In genomic region chr1:220135755-220136154, GRCh38 we compare ENCODE assay signal across 16 cellular contexts. TPM values are rescaled to one million over a fixed set of nuclear protein-coding genes. Genes with fewer than 3 reads are reported as not detected.
DNase-seq lines count a peak whose midpoint lies in the region; ATAC-seq and TF ChIP-seq lines count a peak whose summit lies in the region.
"Had no signal": no experiment of that assay in that cellular context is flagged by ENCODE, and none has a peak within 500 bp of the region (broad histone marks: within the 10 kb centered on the region; RNA-seq: fewer than 3 reads in every experiment).

No MANE protein-coding gene starts in this region.

- no peak overlapping the region for H4K5ac ChIP-seq in H9 (ENCODE audit: insufficient read length, low read depth, low read length)

- H3K18ac ChIP-seq in H9 (ENCODE audit: insufficient read length, low read depth, low read length) = no peak overlapping the region

- no peak overlapping the region for H3T11ph ChIP-seq in H9 (ENCODE audit: low read length)

- H2AFZ ChIP-seq in H9 (ENCODE audit: low read length) = no peak overlapping the region

- no peak overlapping the region for H2BK20ac ChIP-seq in H9 (ENCODE audit: low read depth, low read length, poor library complexity, severe bottlenecking)

- peaks cover 15% of the 10 kb centered on the region for H3K4me1 Mint-ChIP-seq in activated T-cell treated with anti-CD3 and anti-CD28 coated beads, Interleukin-2, amount 50 U/mL, for 24 hours (ENCODE audit: low read depth)
- H3K4me1 Mint-ChIP-seq in H9 (0 out of 4 replicates have a peak, but pooled peaks cover 2% of the 10 kb centered on the region in 2 experiments), WTC11 (no peaks in the 10 kb centered on the region), mesothelial cell of epicardium (no peaks in the 10 kb centered on the region)

- POLR2A ChIA-PET in WTC11 (lab: Charles Lee) = no interaction called here

- no peak overlapping the region for H2BK12ac ChIP-seq in H9 (ENCODE audit: insufficient read length, low read depth, low read length)

- no peaks in the 10 kb centered on the region for H3K23me2 ChIP-seq in H9 (ENCODE audit: insufficient read length, low read depth, low read length, poor library complexity, severe bottlenecking)

- no peak overlapping the region for H4K8ac ChIP-seq in H9 (replicated peaks; ENCODE audit: insufficient read length, low read depth, low read length)

- TF ChIP-seq CTCF in H9 (conservative IDR thresholded peaks at IDR 0.05) (no peak), WTC11 (IDR thresholded peaks at IDR 0.05) (no peak), mesothelial cell of epicardium (IDR thresholded peaks at IDR 0.05; ENCODE audit: unreplicated experiment) (no peak)

- no peak overlapping the region for H3K56ac ChIP-seq in H9 (ENCODE audit: insufficient read length, low read depth, low read length)

- H3K79me1 ChIP-seq in H9 (ENCODE audit: insufficient read depth, low read depth, low read length, poor library complexity, severe bottlenecking) = no peaks in the 10 kb centered on the region

- no peaks in the 10 kb centered on the region for H3K9me3 Mint-ChIP-seq in activated T-cell treated with anti-CD3 and anti-CD28 coated beads, Interleukin-2, amount 50 U/mL, for 24 hours
- no peaks in the 10 kb centered on the region for H3K9me3 Mint-ChIP-seq in H9
- H3K9me3 Mint-ChIP-seq in WTC11 = no peaks in the 10 kb centered on the region
- no peaks in the 10 kb centered on the region for H3K9me3 Mint-ChIP-seq in mesothelial cell of epicardium

- H4K20me1 ChIP-seq in H9 (ENCODE audit: control insufficient read depth, insufficient read depth, insufficient read length) = no peaks in the 10 kb centered on the region

- no peak overlapping the region for H3K23ac ChIP-seq in H9 (ENCODE audit: insufficient read length, low read depth, low read length)

- H3K14ac ChIP-seq in H9 (ENCODE audit: insufficient read depth, low read length) = no peak overlapping the region

- no peaks in the 10 kb centered on the region for H3K27me3 ChIP-seq in H9 (ENCODE audit: insufficient read depth, low read length)

- no peak overlapping the region for H3K4me2 ChIP-seq in H9 (ENCODE audit: insufficient read depth, insufficient read length, low read length)
- H3K4me2 ChIP-seq: KMS-11 had no signal

- no peaks in the 10 kb centered on the region for H3K27me3 Mint-ChIP-seq in activated T-cell treated with anti-CD3 and anti-CD28 coated beads, Interleukin-2, amount 50 U/mL, for 24 hours
- H3K27me3 Mint-ChIP-seq in H9 (ENCODE audit: low read depth) (no peaks in the 10 kb centered on the region), WTC11 (ENCODE audit: low read depth) (no peaks in the 10 kb centered on the region), mesothelial cell of epicardium (ENCODE audit: low read depth) (no peaks in the 10 kb centered on the region)

- no peak overlapping the region for H3K27ac ChIP-seq in H9 (ENCODE audit: insufficient read length, low read depth, low read length)
- H3K27ac ChIP-seq: KMS-11, RWPE1 had no signal

- H3K4me3 Mint-ChIP-seq in activated T-cell treated with anti-CD3 and anti-CD28 coated beads, Interleukin-2, amount 50 U/mL, for 24 hours = no peak overlapping the region
- H3K4me3 Mint-ChIP-seq in H9 (no peak overlapping the region), WTC11 (no peak overlapping the region), mesothelial cell of epicardium (no peak overlapping the region)

- H2BK120ac ChIP-seq in H9 (ENCODE audit: low read depth, low read length, poor library complexity, severe bottlenecking) = no peak overlapping the region

- no peak overlapping the region for H2BK5ac ChIP-seq in H9 (ENCODE audit: insufficient read length, low read length)

- H3K4ac ChIP-seq in H9 (ENCODE audit: low read depth, low read length) = no peak overlapping the region

- no peaks in the 10 kb centered on the region for H3K9me3 ChIP-seq in H9 (ENCODE audit: control insufficient read depth, low read depth, low read length)

- intact Hi-C loops in left colon (cut with DNase I, micrococcal nuclease) = no loop called here

- peaks cover 80% of the 10 kb centered on the region for H3K36me3 Mint-ChIP-seq in activated T-cell treated with anti-CD3 and anti-CD28 coated beads, Interleukin-2, amount 50 U/mL, for 24 hours (ENCODE audit: low read depth)
- H3K36me3 Mint-ChIP-seq in H9 (ENCODE audit: insufficient read depth in 1 of 3, low read depth in 3 of 3) (peaks cover 21 to 69% (median 58%) of the 10 kb centered on the region in 3 experiments; a peak in 6 of 7 replicates), WTC11 (peaks cover 59% of the 10 kb centered on the region), mesothelial cell of epicardium (peaks cover 41% of the 10 kb centered on the region)

- H3K4me1 ChIP-seq in H9 (ENCODE audit: insufficient read depth, low read length) = no peaks in the 10 kb centered on the region

- WGBS in H9 (ENCODE audit: extremely low coverage, insufficient read length, low lambda C conversion rate) = no CpG with 5 or more reads among the region's 2 CpGs

- peak overlapping the region; percentile 37 for H3K27ac Mint-ChIP-seq in activated T-cell treated with anti-CD3 and anti-CD28 coated beads, Interleukin-2, amount 50 U/mL, for 24 hours
- H3K27ac Mint-ChIP-seq in H9 (peak overlapping the region in 2 of 3 experiments; percentile 3 to 40; a peak in 1 of 7 replicates), WTC11 (peak overlapping the region; percentile 22; the same call in 1 of the 2 replicates), mesothelial cell of epicardium (peak overlapping the region; percentile 43)

- no peak overlapping the region for H4K91ac ChIP-seq in H9 (ENCODE audit: insufficient read length, low read depth, low read length)

- no peak overlapping the region for H3K9ac ChIP-seq in H9 (ENCODE audit: extremely low read depth, insufficient read length, low read length)
- H3K9ac ChIP-seq: KMS-11 had no signal

- ATAC-seq in WTC11 (no peak), left colon (no peak)
- ATAC-seq: PC-3 had no signal

- DNase-seq in activated T-cell treated with anti-CD3 and anti-CD28 coated beads, Interleukin-2, amount 50 U/mL, for 24 hours = no peak
- no peak for DNase-seq in activated T-cell treated with anti-CD3 and anti-CD28 coated beads, Interleukin-2, amount 50 U/mL, for 48 hours
- no peak for DNase-seq in H9
- no peak for DNase-seq in WTC11 (ENCODE audit: low spot score)
- DNase-seq in mesothelial cell of epicardium (ENCODE audit: low spot score in 2 of 2, unreplicated experiment in 2 of 2) = no peak
- DNase-seq in left colon = no peak
- DNase-seq in NCI-H1436 treated with DMSO at 0.1 percent for 48 hours (lab: John Stamatoyannopoulos, UW) = no peak
- DNase-seq: EL, H7, NCI-H146, NCI-H2081 treated with DMSO at 0.1 percent for 48 hours, NCI-H510A treated with DMSO at 0.1 percent for 48 hours, NCI-H82, PC-3 had no signal

- no peak overlapping the region for H2AK5ac ChIP-seq in H9 (ENCODE audit: insufficient read length, low read length)

- no peaks in the 10 kb centered on the region for H3K79me2 ChIP-seq in H9 (ENCODE audit: insufficient read depth, low read length)

- CTCF ChIA-PET in WTC11 (lab: Charles Lee) = interaction anchor here (1.1 to 2.1 kb wide), 2 partner anchors 12 to 22 kb away, joined by 3 to 5 read pairs; no protein-coding TSS in a partner anchor

- H2BK15ac ChIP-seq in H9 (ENCODE audit: low read depth, low read length) = no peak overlapping the region

TF ChIP-seq in WTC11, 78 proteins besides CTCF, POLR2A, EP300 and RAD21:
- TF ChIP-seq SMAD3 (CRISPR knock-in tag; IDR thresholded peaks at IDR 0.05; ENCODE audit: borderline replicate concordance) = no peak
- no peak for TF ChIP-seq NR1H2 (CRISPR knock-in tag; IDR thresholded peaks at IDR 0.05)
- TF ChIP-seq TCF7 (CRISPR knock-in tag; IDR thresholded peaks at IDR 0.05; ENCODE audit: low read depth) = no peak
- no peak for TF ChIP-seq FOXJ3 (CRISPR knock-in tag; IDR thresholded peaks at IDR 0.05; ENCODE audit: borderline replicate concordance)
- no peak for TF ChIP-seq MXD4 (CRISPR knock-in tag; IDR thresholded peaks at IDR 0.05; ENCODE audit: borderline replicate concordance)
- TF ChIP-seq ELF4 (CRISPR knock-in tag; IDR thresholded peaks at IDR 0.05; ENCODE audit: low read depth) = no peak
- TF ChIP-seq CDX4 (CRISPR knock-in tag; IDR thresholded peaks at IDR 0.05; ENCODE audit: borderline replicate concordance) = no peak
- no peak for TF ChIP-seq USF1 (CRISPR knock-in tag; IDR thresholded peaks at IDR 0.05)
- TF ChIP-seq HMGA2 (CRISPR knock-in tag; IDR thresholded peaks at IDR 0.05) = no peak

RNA-seq across cellular contexts. Expression of gene IARS2, which starts 41.8 kb away (rescaled TPM):
- 72.9 and 73.5 TPM in 2 replicates for total RNA-seq in H9 (2021)
- total RNA-seq in WTC11 (2021) = 72.3 to 73.9 TPM (median 73.6 TPM) in 3 replicates
- 57.0 to 60.4 TPM (median 58.4 TPM) in 3 replicates for total RNA-seq in mesothelial cell of epicardium
- total RNA-seq in left colon = 10 to 100 TPM; 77.7 to 93.4 TPM

RNA-seq across cellular contexts. Expression of gene BPNT1, which starts 46.2 kb away (rescaled TPM):
- total RNA-seq in H9 (2021) (13.6 TPM in 2 replicates), WTC11 (2021) (12.8 to 14.4 TPM (median 13.7 TPM) in 3 replicates), mesothelial cell of epicardium (23.2 to 26.6 TPM (median 23.9 TPM) in 3 replicates), left colon (10 to 100 TPM; 57.4 to 67.9 TPM)
